Comparison of ENCODE assay signal across 16 cellular contexts in genomic region chr11:2807801-2808241, GRCh38.
A peak's percentile ranks its signal among the peaks of the same experiment; 100 is the strongest.
DNase-seq lines count a peak whose midpoint lies in the region; ATAC-seq and TF ChIP-seq lines count a peak whose summit lies in the region.
"Had no signal": no experiment of that assay in that cellular context is flagged by ENCODE, and none has a peak within 500 bp of the region (broad histone marks: within the 10 kb centered on the region; RNA-seq: fewer than 3 reads in every experiment).

No MANE protein-coding gene starts in this region.

- H3K4me1 Mint-ChIP-seq in activated T-cell treated with anti-CD3 and anti-CD28 coated beads, Interleukin-2, amount 50 U/mL, for 24 hours (ENCODE audit: low read depth) = peaks cover 20% of the 10 kb centered on the region
- peaks cover 23% of the 10 kb centered on the region for H3K4me1 Mint-ChIP-seq in activated T-cell treated with anti-CD3 and anti-CD28 coated beads, Interleukin-2, amount 50 U/mL, for 72 hours (ENCODE audit: low read depth)

- H3K27me3 Mint-ChIP-seq in activated T-cell treated with anti-CD3 and anti-CD28 coated beads, Interleukin-2, amount 50 U/mL, for 24 hours = no peaks in the 10 kb centered on the region
- H3K27me3 Mint-ChIP-seq in activated T-cell treated with anti-CD3 and anti-CD28 coated beads, Interleukin-2, amount 50 U/mL, for 72 hours (ENCODE audit: low read depth) = no peaks in the 10 kb centered on the region
- H3K27me3 Mint-ChIP-seq: IgD-negative memory B cell had no signal

- intact Hi-C loops in heart right ventricle (cut with DNase I) = no loop called here

- WGBS in heart right ventricle, 2 donors = 81 to 86% methylated on average over 10 to 11 of the region's 11 CpGs
- 76% methylated on average over 11 of the region's 11 CpGs for WGBS in urinary bladder

- H3K4me1 ChIP-seq in heart right ventricle = peaks cover 7 to 64% (median 50%) of the 10 kb centered on the region in 9 donors
- H3K4me1 ChIP-seq in osteoblast (ENCODE audit: insufficient read depth, low read length) = no peaks in the 10 kb centered on the region
- H3K4me1 ChIP-seq in urinary bladder (ENCODE audit: insufficient read depth) = peaks cover 2% of the 10 kb centered on the region

- H2AFZ ChIP-seq in osteoblast (ENCODE audit: low read length) = no peak overlapping the region

- POLR2A ChIA-PET in RWPE1 (lab: Yijun Ruan, JAX; ENCODE audit: low non-redundant PET) = no interaction called here

- ATAC-seq in activated T-cell treated with anti-CD3 and anti-CD28 coated beads, Interleukin-2, amount 50 U/mL, for 72 hours (replicated peaks in 1 of 2) = no peak
- ATAC-seq in heart right ventricle = no peak
- ATAC-seq: activated CD8-positive, alpha-beta T cell treated with anti-CD3 and anti-CD28 coated beads, Interleukin-2, amount 10 ng/mL, durations not matched to agents 7 days and 5 days had no signal

- CTCF ChIA-PET in RWPE1 (lab: Yijun Ruan, JAX) = no interaction called here

- H3K27me3 ChIP-seq in heart right ventricle (no peaks in the 10 kb centered on the region), osteoblast (ENCODE audit: insufficient read depth, low read length) (peaks cover 47% of the 10 kb centered on the region)

- no peaks in the 10 kb centered on the region for H3K9me3 ChIP-seq in heart right ventricle
- H3K9me3 ChIP-seq in osteoblast (ENCODE audit: low read depth, low read length) = no peaks in the 10 kb centered on the region
- H3K9me3 ChIP-seq: HAP-1 had no signal

- H4K20me1 ChIP-seq in osteoblast (ENCODE audit: insufficient read depth, low read length) = no peaks in the 10 kb centered on the region

- peak overlapping the region; percentile 10 to 78 (median 63) for H3K27ac ChIP-seq in heart right ventricle
- H3K27ac ChIP-seq in osteoblast (ENCODE audit: low read depth, low read length) = no peak overlapping the region
- peak overlapping the region; percentile 83 for H3K27ac ChIP-seq in urinary bladder (ENCODE audit: low read depth)
- H3K27ac ChIP-seq in RWPE1 = no peak overlapping the region; the same call in 1 of the 2 replicates

- no peaks in the 10 kb centered on the region for H3K79me2 ChIP-seq in osteoblast (ENCODE audit: insufficient read depth, low read length)

- DNase-seq in activated T-cell treated with anti-CD3 and anti-CD28 coated beads, Interleukin-2, amount 50 U/mL, for 24 hours = peak; percentile 16
- DNase-seq in activated T-cell treated with anti-CD3 and anti-CD28 coated beads, Interleukin-2, amount 50 U/mL, for 72 hours = no peak
- DNase-seq in heart right ventricle (peak in 1 of 2 donors; percentile 17), osteoblast (ENCODE audit: insufficient read length, low spot score, missing footprints) (peak; percentile 32), RWPE1 (ENCODE audit: low spot score) (no peak), T-helper 9 cell (no peak)
- no peak for DNase-seq in activated CD4-positive, alpha-beta T cell treated with anti-CD3 and anti-CD28 coated beads for 48 hours
- DNase-seq: activated CD8-positive, alpha-beta T cell treated with anti-CD3 and anti-CD28 coated beads, Interleukin-2, amount 10 ng/mL, durations not matched to agents 7 days and 5 days; DMS 273 treated with DMSO at 0.1 percent for 48 hours; effector memory CD4-positive, alpha-beta T cell; NCI-H1694 treated with DMSO at 0.1 percent for 48 hours; NK-92 treated with Interleukin-12 subunit alpha and Interleukin-12 subunit beta, amount 100 ng/mL, for 24 hours; SW 1271 had no signal

- no peak overlapping the region for H3K27ac Mint-ChIP-seq in activated T-cell treated with anti-CD3 and anti-CD28 coated beads, Interleukin-2, amount 50 U/mL, for 24 hours
- H3K27ac Mint-ChIP-seq in activated T-cell treated with anti-CD3 and anti-CD28 coated beads, Interleukin-2, amount 50 U/mL, for 72 hours = no peak overlapping the region
- H3K27ac Mint-ChIP-seq: activated CD8-positive, alpha-beta T cell treated with anti-CD3 and anti-CD28 coated beads, Interleukin-2, amount 10 ng/mL, durations not matched to agents 7 days and 5 days; IgD-negative memory B cell had no signal

- no peaks in the 10 kb centered on the region for H3K9me3 Mint-ChIP-seq in activated T-cell treated with anti-CD3 and anti-CD28 coated beads, Interleukin-2, amount 50 U/mL, for 24 hours
- peaks cover 0 to 2% of the 10 kb centered on the region in 2 donors for H3K9me3 Mint-ChIP-seq in activated T-cell treated with anti-CD3 and anti-CD28 coated beads, Interleukin-2, amount 50 U/mL, for 72 hours
- H3K9me3 Mint-ChIP-seq: IgD-negative memory B cell had no signal

- H3K36me3 Mint-ChIP-seq in activated T-cell treated with anti-CD3 and anti-CD28 coated beads, Interleukin-2, amount 50 U/mL, for 24 hours (ENCODE audit: low read depth) = no peaks in the 10 kb centered on the region
- H3K36me3 Mint-ChIP-seq in activated T-cell treated with anti-CD3 and anti-CD28 coated beads, Interleukin-2, amount 50 U/mL, for 72 hours (ENCODE audit: insufficient read depth in 2 of 2) = no peaks in the 10 kb centered on the region

- H3K36me3 ChIP-seq in heart right ventricle (no peaks in the 10 kb centered on the region), osteoblast (ENCODE audit: insufficient read depth, low read length) (no peaks in the 10 kb centered on the region), urinary bladder (ENCODE audit: insufficient read depth) (no peaks in the 10 kb centered on the region)
- H3K36me3 ChIP-seq: HAP-1 had no signal

- no peak overlapping the region for H3K4me3 Mint-ChIP-seq in activated T-cell treated with anti-CD3 and anti-CD28 coated beads, Interleukin-2, amount 50 U/mL, for 24 hours
- H3K4me3 Mint-ChIP-seq in activated T-cell treated with anti-CD3 and anti-CD28 coated beads, Interleukin-2, amount 50 U/mL, for 72 hours = no peak overlapping the region
- H3K4me3 Mint-ChIP-seq: activated CD8-positive, alpha-beta T cell treated with anti-CD3 and anti-CD28 coated beads, Interleukin-2, amount 10 ng/mL, durations not matched to agents 7 days and 5 days; IgD-negative memory B cell had no signal

- no peak overlapping the region for H3K4me2 ChIP-seq in osteoblast (ENCODE audit: insufficient read depth, low read length)

- H3K4me3 ChIP-seq in heart right ventricle (peak overlapping the region in 1 of 10 donors; percentile 21), osteoblast (ENCODE audit: insufficient read depth, low read length) (no peak overlapping the region), urinary bladder (ENCODE audit: low read depth, low read length) (no peak overlapping the region)
- H3K4me3 ChIP-seq: HAP-1 had no signal

- TF ChIP-seq CTCF in heart right ventricle (IDR thresholded peaks at IDR 0.05) (no peak), osteoblast (IDR thresholded peaks at IDR 0.05; ENCODE audit: extremely low read depth, low read depth, low read length) (no peak), RWPE1 (conservative IDR thresholded peaks at IDR 0.05; ENCODE audit: low read depth) (no peak)

Comparison
In these comparisons a context has a peak if more than half of its experiments do, and no peak if none do; other contexts are left out.
1. DNase-seq: peak in activated T-cell treated with anti-CD3 and anti-CD28 coated beads, Interleukin-2, amount 50 U/mL, for 24 hours (single experiment) and osteoblast (single experiment); none in activated T-cell treated with anti-CD3 and anti-CD28 coated beads, Interleukin-2, amount 50 U/mL, for 72 hours (0 of 2), RWPE1 (single experiment), activated CD4-positive, alpha-beta T cell treated with anti-CD3 and anti-CD28 coated beads for 48 hours (single experiment) and T-helper 9 cell (single experiment).
2. H3K27ac ChIP-seq: peak in heart right ventricle (10 of 10) and urinary bladder (single experiment); none in osteoblast (single experiment) and RWPE1 (single experiment).